Comparison of ENCODE assay signal across 1 cellular context in the genomic region with DNA sequence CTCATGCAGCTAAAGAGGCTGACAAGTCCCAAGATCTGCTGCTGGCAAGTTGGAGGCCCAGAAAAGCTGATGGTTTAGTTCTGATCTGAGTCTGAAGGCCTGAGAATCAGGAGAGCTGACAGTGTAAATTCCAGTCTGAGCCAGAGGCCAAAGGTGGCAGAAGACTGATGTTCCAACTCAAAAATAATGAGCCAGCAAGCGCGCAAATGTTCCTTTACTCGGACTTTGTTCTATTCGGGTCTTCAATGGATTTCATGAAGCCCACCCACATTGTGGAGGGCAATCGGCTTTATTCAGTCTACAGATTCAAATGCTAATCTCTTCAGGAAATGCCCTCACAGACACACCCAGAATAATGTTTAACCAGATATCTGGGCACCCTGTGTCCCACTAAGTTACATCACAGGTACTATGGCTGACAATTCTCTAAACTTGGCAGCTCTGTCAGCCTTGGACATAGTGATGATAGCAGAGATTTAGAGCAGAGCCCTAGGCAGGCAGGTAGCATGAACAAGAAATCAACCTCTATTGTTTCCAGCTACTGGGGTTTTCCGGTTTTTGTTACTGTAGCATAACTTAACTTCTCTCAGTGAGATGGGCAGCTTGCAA.
TF ChIP-seq lines count a peak whose summit lies in the region.

No MANE protein-coding gene starts in this region.

TF ChIP-seq in GM23338, 12 proteins besides CTCF, POLR2A, EP300 and RAD21 (continued from another document):
- TF ChIP-seq, protein P1, sequence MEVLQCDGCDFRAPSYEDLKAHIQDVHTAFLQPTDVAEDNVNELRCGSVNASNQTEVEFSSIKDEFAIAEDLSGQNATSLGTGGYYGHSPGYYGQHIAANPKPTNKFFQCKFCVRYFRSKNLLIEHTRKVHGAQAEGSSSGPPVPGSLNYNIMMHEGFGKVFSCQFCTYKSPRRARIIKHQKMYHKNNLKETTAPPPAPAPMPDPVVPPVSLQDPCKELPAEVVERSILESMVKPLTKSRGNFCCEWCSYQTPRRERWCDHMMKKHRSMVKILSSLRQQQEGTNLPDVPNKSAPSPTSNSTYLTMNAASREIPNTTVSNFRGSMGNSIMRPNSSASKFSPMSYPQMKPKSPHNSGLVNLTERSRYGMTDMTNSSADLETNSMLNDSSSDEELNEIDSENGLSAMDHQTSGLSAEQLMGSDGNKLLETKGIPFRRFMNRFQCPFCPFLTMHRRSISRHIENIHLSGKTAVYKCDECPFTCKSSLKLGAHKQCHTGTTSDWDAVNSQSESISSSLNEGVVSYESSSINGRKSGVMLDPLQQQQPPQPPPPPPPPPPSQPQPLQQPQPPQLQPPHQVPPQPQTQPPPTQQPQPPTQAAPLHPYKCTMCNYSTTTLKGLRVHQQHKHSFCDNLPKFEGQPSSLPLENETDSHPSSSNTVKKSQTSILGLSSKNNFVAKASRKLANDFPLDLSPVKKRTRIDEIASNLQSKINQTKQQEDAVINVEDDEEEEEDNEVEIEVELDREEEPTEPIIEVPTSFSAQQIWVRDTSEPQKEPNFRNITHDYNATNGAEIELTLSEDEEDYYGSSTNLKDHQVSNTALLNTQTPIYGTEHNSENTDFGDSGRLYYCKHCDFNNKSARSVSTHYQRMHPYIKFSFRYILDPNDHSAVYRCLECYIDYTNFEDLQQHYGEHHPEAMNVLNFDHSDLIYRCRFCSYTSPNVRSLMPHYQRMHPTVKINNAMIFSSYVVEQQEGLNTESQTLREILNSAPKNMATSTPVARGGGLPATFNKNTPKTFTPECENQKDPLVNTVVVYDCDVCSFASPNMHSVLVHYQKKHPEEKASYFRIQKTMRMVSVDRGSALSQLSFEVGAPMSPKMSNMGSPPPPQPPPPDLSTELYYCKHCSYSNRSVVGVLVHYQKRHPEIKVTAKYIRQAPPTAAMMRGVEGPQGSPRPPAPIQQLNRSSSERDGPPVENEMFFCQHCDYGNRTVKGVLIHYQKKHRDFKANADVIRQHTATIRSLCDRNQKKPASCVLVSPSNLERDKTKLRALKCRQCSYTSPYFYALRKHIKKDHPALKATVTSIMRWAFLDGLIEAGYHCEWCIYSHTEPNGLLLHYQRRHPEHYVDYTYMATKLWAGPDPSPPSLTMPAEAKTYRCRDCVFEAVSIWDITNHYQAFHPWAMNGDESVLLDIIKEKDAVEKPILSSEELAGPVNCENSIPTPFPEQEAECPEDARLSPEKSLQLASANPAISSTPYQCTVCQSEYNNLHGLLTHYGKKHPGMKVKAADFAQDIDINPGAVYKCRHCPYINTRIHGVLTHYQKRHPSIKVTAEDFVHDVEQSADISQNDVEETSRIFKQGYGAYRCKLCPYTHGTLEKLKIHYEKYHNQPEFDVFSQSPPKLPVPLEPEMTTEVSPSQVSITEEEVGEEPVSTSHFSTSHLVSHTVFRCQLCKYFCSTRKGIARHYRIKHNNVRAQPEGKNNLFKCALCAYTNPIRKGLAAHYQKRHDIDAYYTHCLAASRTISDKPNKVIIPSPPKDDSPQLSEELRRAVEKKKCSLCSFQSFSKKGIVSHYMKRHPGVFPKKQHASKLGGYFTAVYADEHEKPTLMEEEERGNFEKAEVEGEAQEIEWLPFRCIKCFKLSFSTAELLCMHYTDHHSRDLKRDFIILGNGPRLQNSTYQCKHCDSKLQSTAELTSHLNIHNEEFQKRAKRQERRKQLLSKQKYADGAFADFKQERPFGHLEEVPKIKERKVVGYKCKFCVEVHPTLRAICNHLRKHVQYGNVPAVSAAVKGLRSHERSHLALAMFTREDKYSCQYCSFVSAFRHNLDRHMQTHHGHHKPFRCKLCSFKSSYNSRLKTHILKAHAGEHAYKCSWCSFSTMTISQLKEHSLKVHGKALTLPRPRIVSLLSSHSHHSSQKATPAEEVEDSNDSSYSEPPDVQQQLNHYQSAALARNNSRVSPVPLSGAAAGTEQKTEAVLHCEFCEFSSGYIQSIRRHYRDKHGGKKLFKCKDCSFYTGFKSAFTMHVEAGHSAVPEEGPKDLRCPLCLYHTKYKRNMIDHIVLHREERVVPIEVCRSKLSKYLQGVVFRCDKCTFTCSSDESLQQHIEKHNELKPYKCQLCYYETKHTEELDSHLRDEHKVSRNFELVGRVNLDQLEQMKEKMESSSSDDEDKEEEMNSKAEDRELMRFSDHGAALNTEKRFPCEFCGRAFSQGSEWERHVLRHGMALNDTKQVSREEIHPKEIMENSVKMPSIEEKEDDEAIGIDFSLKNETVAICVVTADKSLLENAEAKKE (CRISPR knock-in tag; IDR thresholded peaks at IDR 0.05) = no peak
- TF ChIP-seq, protein P2, sequence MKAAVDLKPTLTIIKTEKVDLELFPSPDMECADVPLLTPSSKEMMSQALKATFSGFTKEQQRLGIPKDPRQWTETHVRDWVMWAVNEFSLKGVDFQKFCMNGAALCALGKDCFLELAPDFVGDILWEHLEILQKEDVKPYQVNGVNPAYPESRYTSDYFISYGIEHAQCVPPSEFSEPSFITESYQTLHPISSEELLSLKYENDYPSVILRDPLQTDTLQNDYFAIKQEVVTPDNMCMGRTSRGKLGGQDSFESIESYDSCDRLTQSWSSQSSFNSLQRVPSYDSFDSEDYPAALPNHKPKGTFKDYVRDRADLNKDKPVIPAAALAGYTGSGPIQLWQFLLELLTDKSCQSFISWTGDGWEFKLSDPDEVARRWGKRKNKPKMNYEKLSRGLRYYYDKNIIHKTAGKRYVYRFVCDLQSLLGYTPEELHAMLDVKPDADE (IDR thresholded peaks at IDR 0.05) = no peak
- TF ChIP-seq CREB1 (CRISPR knock-in tag; IDR thresholded peaks at IDR 0.05; ENCODE audit: low read depth) = no peak
- TF ChIP-seq STAT1 (IDR thresholded peaks at IDR 0.05; ENCODE audit: unreplicated experiment) = no peak
